In genomic region chr3:10366681-10367101, GRCh38 we compare ENCODE assay signal across 10 cellular contexts. TPM values are rescaled to one million over a fixed set of nuclear protein-coding genes. Genes with fewer than 3 reads are reported as not detected.
DNase-seq lines count a peak whose midpoint lies in the region; ATAC-seq and TF ChIP-seq lines count a peak whose summit lies in the region.
"Had no signal": no experiment of that assay in that cellular context is flagged by ENCODE, and none has a peak within 500 bp of the region (broad histone marks: within the 10 kb centered on the region; RNA-seq: fewer than 3 reads in every experiment).

No MANE protein-coding gene starts in this region.

- H3K4me1 Mint-ChIP-seq in activated naive CD4-positive, alpha-beta T cell treated with anti-CD3 and anti-CD28 coated beads for 36 hours (ENCODE audit: low read depth), result peaks cover 37% of the 10 kb centered on the region
- H3K4me1 Mint-ChIP-seq in activated T-cell treated with anti-CD3 and anti-CD28 coated beads, Interleukin-2, amount 50 U/mL, for 24 hours (ENCODE audit: low read depth), result peaks cover 49% of the 10 kb centered on the region

- peaks cover 0 to under 1% of the 10 kb centered on the region in 2 donors for H3K4me1 ChIP-seq in gastrocnemius medialis
- H3K4me1 ChIP-seq: body of pancreas had no signal

- H3K27me3 ChIP-seq in gastrocnemius medialis, result no peaks in the 10 kb centered on the region
- H3K27me3 ChIP-seq: body of pancreas had no signal

- H3K27ac Mint-ChIP-seq in activated naive CD4-positive, alpha-beta T cell treated with anti-CD3 and anti-CD28 coated beads for 36 hours, result peak overlapping the region; percentile 2
- peak overlapping the region; percentile 71 for H3K27ac Mint-ChIP-seq in activated T-cell treated with anti-CD3 and anti-CD28 coated beads, Interleukin-2, amount 50 U/mL, for 24 hours

- H3K9me3 Mint-ChIP-seq in activated naive CD4-positive, alpha-beta T cell treated with anti-CD3 and anti-CD28 coated beads for 36 hours, result peaks cover 7% of the 10 kb centered on the region
- H3K9me3 Mint-ChIP-seq in activated T-cell treated with anti-CD3 and anti-CD28 coated beads, Interleukin-2, amount 50 U/mL, for 24 hours, result peaks cover 5% of the 10 kb centered on the region

- H3K4me3 ChIP-seq in gastrocnemius medialis, result no peak overlapping the region
- H3K4me3 ChIP-seq: body of pancreas had no signal

- intact Hi-C loops in activated naive CD4-positive, alpha-beta T cell treated with anti-CD3 and anti-CD28 coated beads for 36 hours (cut with micrococcal nuclease), result loop anchor here (1.0 to 5.0 kb wide), 3 partner anchors 236 to 1261 kb away; no protein-coding TSS in a partner anchor
- intact Hi-C loops in gastrocnemius medialis (cut with DNase I; ENCODE audit: low total_unique reads), result no loop called here

- TF ChIP-seq CTCF in gastrocnemius medialis (IDR thresholded peaks at IDR 0.05 in 4 of 5, conservative IDR thresholded peaks at IDR 0.05 in 1 of 5), result no peak

- no peak for ATAC-seq in gastrocnemius medialis
- ATAC-seq: body of pancreas had no signal

- peak; percentile 67 for DNase-seq in activated naive CD4-positive, alpha-beta T cell treated with anti-CD3 and anti-CD28 coated beads for 36 hours
- no peak for DNase-seq in activated naive CD4-positive, alpha-beta T cell (lab: John Stamatoyannopoulos, UW)
- peak; percentile 66 for DNase-seq in activated T-cell treated with anti-CD3 and anti-CD28 coated beads, Interleukin-2, amount 50 U/mL, for 24 hours
- DNase-seq in iPS-NIHi11 (ENCODE audit: low spot score) (peak; percentile 55), stromal cell of bone marrow (ENCODE audit: low read depth) (peak; percentile 99), gastrocnemius medialis (no peak), NCI-H526 treated with DMSO at 0.1 percent for 48 hours (lab: John Stamatoyannopoulos, UW) (no peak), OCI-M2 (lab: John Stamatoyannopoulos, UW; ENCODE audit: unreplicated experiment) (no peak)
- DNase-seq: DND-41 had no signal

- CTCF ChIA-PET in activated naive CD4-positive, alpha-beta T cell treated with anti-CD3 and anti-CD28 coated beads for 36 hours (lab: Charles Lee), result no interaction called here

- H3K4me3 Mint-ChIP-seq in activated naive CD4-positive, alpha-beta T cell treated with anti-CD3 and anti-CD28 coated beads for 36 hours, result no peak overlapping the region
- H3K4me3 Mint-ChIP-seq in activated T-cell treated with anti-CD3 and anti-CD28 coated beads, Interleukin-2, amount 50 U/mL, for 24 hours, result peak overlapping the region; percentile 12

- H3K36me3 ChIP-seq in gastrocnemius medialis, result no peaks in the 10 kb centered on the region

- H3K27me3 Mint-ChIP-seq in activated naive CD4-positive, alpha-beta T cell treated with anti-CD3 and anti-CD28 coated beads for 36 hours (ENCODE audit: low read depth), result peaks cover 10% of the 10 kb centered on the region
- H3K27me3 Mint-ChIP-seq in activated T-cell treated with anti-CD3 and anti-CD28 coated beads, Interleukin-2, amount 50 U/mL, for 24 hours, result peaks cover 19% of the 10 kb centered on the region

- H3K9me3 ChIP-seq in gastrocnemius medialis, result no peaks in the 10 kb centered on the region
- H3K9me3 ChIP-seq: body of pancreas had no signal

- no peak for TF ChIP-seq POLR2A in gastrocnemius medialis (IDR thresholded peaks at IDR 0.05)

- in situ Hi-C loops in gastrocnemius medialis (cut with MboI; ENCODE audit: low sequenced_read_pairs in 4 of 4), result loop anchor here in 3 of 4 donors (25.0 kb wide), 1 partner anchor 371 kb away; no protein-coding TSS in a partner anchor

- no peaks in the 10 kb centered on the region for H3K36me3 Mint-ChIP-seq in activated naive CD4-positive, alpha-beta T cell treated with anti-CD3 and anti-CD28 coated beads for 36 hours (ENCODE audit: low read depth)
- H3K36me3 Mint-ChIP-seq in activated T-cell treated with anti-CD3 and anti-CD28 coated beads, Interleukin-2, amount 50 U/mL, for 24 hours (ENCODE audit: low read depth), result no peaks in the 10 kb centered on the region

- H3K27ac ChIP-seq in gastrocnemius medialis, result no peak overlapping the region
- H3K27ac ChIP-seq: body of pancreas had no signal

RNA-seq across cellular contexts. Expression of gene SEC13, which starts 45.8 kb away (rescaled TPM):
- 100 to 1,000 TPM in 1 of 2 experiments, 10 to 100 TPM in 1; 98.1 to 100 TPM for total RNA-seq in activated naive CD4-positive, alpha-beta T cell treated with anti-CD3 and anti-CD28 coated beads for 36 hours
- total RNA-seq in gastrocnemius medialis, result 100 to 1,000 TPM in 3 of 4 donors, 10 to 100 TPM in 1; 96.1 to 119 (median 111) TPM

Comparison
In these comparisons a context has a peak if more than half of its experiments do, and no peak if none do; other contexts are left out.
1. DNase-seq: peak in activated naive CD4-positive, alpha-beta T cell treated with anti-CD3 and anti-CD28 coated beads for 36 hours (single experiment), activated T-cell treated with anti-CD3 and anti-CD28 coated beads, Interleukin-2, amount 50 U/mL, for 24 hours (single experiment), iPS-NIHi11 (single experiment) and stromal cell of bone marrow (single experiment); none in activated naive CD4-positive, alpha-beta T cell (0 of 4), gastrocnemius medialis (0 of 2), NCI-H526 treated with DMSO at 0.1 percent for 48 hours (single experiment) and OCI-M2 (single experiment).